ENCODE assay signal across 9 cellular contexts in the genomic region with DNA sequence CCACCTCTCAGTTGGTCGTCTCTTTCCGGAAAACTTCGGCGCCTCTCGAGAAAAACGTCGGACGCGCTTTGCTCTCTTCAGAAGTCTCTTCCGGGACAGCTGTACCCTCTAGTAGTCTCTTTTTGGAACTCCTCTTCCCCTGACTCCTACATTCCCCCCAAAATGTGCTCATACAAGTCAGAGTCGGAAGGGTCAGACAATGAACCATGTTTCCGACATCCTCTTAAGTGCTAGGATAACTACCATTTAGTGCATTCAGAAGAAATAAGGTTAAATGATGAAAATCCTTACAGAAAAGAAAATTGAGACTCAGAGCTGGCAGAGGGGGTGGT. TPM values are rescaled to one million over a fixed set of nuclear protein-coding genes. Genes with fewer than 3 reads are reported as not detected.
DNase-seq lines count a peak whose midpoint lies in the region; ATAC-seq and TF ChIP-seq lines count a peak whose summit lies in the region.
"Had no signal": no experiment of that assay in that cellular context is flagged by ENCODE, and none has a peak within 500 bp of the region (broad histone marks: within the 10 kb centered on the region; RNA-seq: fewer than 3 reads in every experiment).

No MANE protein-coding gene starts in this region.

- no peaks in the 10 kb centered on the region for H3K36me3 ChIP-seq in CD8-positive, alpha-beta memory T cell (ENCODE audit: insufficient read depth, low read length)
- H3K36me3 ChIP-seq in OCI-LY3 (replicated peaks; ENCODE audit: low read depth, low read length) (peaks cover 26% of the 10 kb centered on the region), endocrine pancreas (ENCODE audit: control insufficient read depth, insufficient read depth, low read length) (no peaks in the 10 kb centered on the region), neutrophil (no peaks in the 10 kb centered on the region)

- no peaks in the 10 kb centered on the region for H3K27me3 Mint-ChIP-seq in CD8-positive, alpha-beta memory T cell

- POLR2A ChIA-PET in CD8-positive, alpha-beta memory T cell (lab: Charles Lee) = interaction anchor here (1.0 kb wide), 1 partner anchor 718 kb away, joined by 3 read pairs; a partner anchor contains a TSS

- TF ChIP-seq CTCF in OCI-LY3 (IDR thresholded peaks at IDR 0.05; ENCODE audit: low read depth, low read length) (no peak), neutrophil (IDR thresholded peaks at IDR 0.05) (no peak)

- H3K36me3 Mint-ChIP-seq in CD8-positive, alpha-beta memory T cell = peaks cover 0 to 32% (median 10%) of the 10 kb centered on the region in 3 donors

- peak overlapping the region; percentile 79 for H2AFZ ChIP-seq in OCI-LY3 (ENCODE audit: low read depth, low read length)

- H3K27me3 ChIP-seq in CD8-positive, alpha-beta memory T cell (ENCODE audit: insufficient read depth, low read length, poor library complexity, severe bottlenecking) = no peaks in the 10 kb centered on the region
- no peaks in the 10 kb centered on the region for H3K27me3 ChIP-seq in OCI-LY3 (ENCODE audit: low read depth, low read length)
- H3K27me3 ChIP-seq in endocrine pancreas (ENCODE audit: control insufficient read depth, insufficient read depth, low read length) = no peaks in the 10 kb centered on the region
- H3K27me3 ChIP-seq in neutrophil = no peaks in the 10 kb centered on the region

- H3K4me2 ChIP-seq in OCI-LY3 (ENCODE audit: low read length) = peak overlapping the region; percentile 81

- no peak for ATAC-seq in HG03039 (IDR thresholded peaks at IDR 0.05; ENCODE audit: unreplicated experiment)

- H3K9me3 Mint-ChIP-seq in CD8-positive, alpha-beta memory T cell = no peaks in the 10 kb centered on the region

- H3K27ac Mint-ChIP-seq in CD8-positive, alpha-beta memory T cell = peak overlapping the region; percentile 81 to 97 (median 94)

- peaks cover 44% of the 10 kb centered on the region for H3K4me1 ChIP-seq in CD8-positive, alpha-beta memory T cell (ENCODE audit: insufficient read depth, low read length)
- H3K4me1 ChIP-seq in OCI-LY3 (ENCODE audit: low read length) (peaks cover 25% of the 10 kb centered on the region), endocrine pancreas (ENCODE audit: control insufficient read depth, insufficient read depth, low read length) (no peaks in the 10 kb centered on the region), neutrophil (ENCODE audit: control insufficient read depth in 1 of 2, insufficient read depth in 1 of 2, low read depth in 1 of 2, low read length in 1 of 2) (peaks cover 20 to 38% of the 10 kb centered on the region in 2 experiments)

- DNase-seq in CD8-positive, alpha-beta memory T cell = no peak
- DNase-seq in AG08396 (ENCODE audit: low spot score) = no peak
- DNase-seq in medulla oblongata (ENCODE audit: extremely low spot score) = no peak
- no peak for DNase-seq in nucleus accumbens (lab: John Stamatoyannopoulos, UW)

- H3K27ac ChIP-seq in CD8-positive, alpha-beta memory T cell (ENCODE audit: low read depth, low read length) = peak overlapping the region; percentile 81
- H3K27ac ChIP-seq in OCI-LY3 (ENCODE audit: low read length) (peak overlapping the region; percentile 41; the same call in 1 of the 2 replicates), neutrophil (peak overlapping the region; percentile 77)

- peak overlapping the region; percentile 96 for H3K4me3 ChIP-seq in CD8-positive, alpha-beta memory T cell (ENCODE audit: low read length)
- peak overlapping the region; percentile 79 for H3K4me3 ChIP-seq in OCI-LY3 (ENCODE audit: low read length)
- peak overlapping the region; percentile 75 for H3K4me3 ChIP-seq in endocrine pancreas (ENCODE audit: control insufficient read depth, insufficient read depth, low read length)
- peak overlapping the region; percentile 75 to 89 for H3K4me3 ChIP-seq in neutrophil (ENCODE audit: low read depth in 1 of 2, low read length in 1 of 2)

- H3K79me2 ChIP-seq in OCI-LY3 (ENCODE audit: low read length) = peaks cover 46% of the 10 kb centered on the region

- peaks cover 40 to 58% (median 55%) of the 10 kb centered on the region in 3 donors for H3K4me1 Mint-ChIP-seq in CD8-positive, alpha-beta memory T cell

- CTCF ChIA-PET in CD8-positive, alpha-beta memory T cell (lab: Charles Lee) = interaction anchor here (1.3 kb wide), 1 partner anchor 9 kb away, joined by 6 read pairs; no protein-coding TSS in a partner anchor

- peaks cover 26% of the 10 kb centered on the region for H4K20me1 ChIP-seq in OCI-LY3 (ENCODE audit: insufficient read depth, low read length)

- peak overlapping the region; percentile 93 to 98 (median 94) for H3K4me3 Mint-ChIP-seq in CD8-positive, alpha-beta memory T cell

- no peaks in the 10 kb centered on the region for H3K9me3 ChIP-seq in CD8-positive, alpha-beta memory T cell (ENCODE audit: low read length)
- H3K9me3 ChIP-seq in OCI-LY3 (ENCODE audit: insufficient read depth, low read length) (no peaks in the 10 kb centered on the region), endocrine pancreas (ENCODE audit: control insufficient read depth, low read length) (no peaks in the 10 kb centered on the region), neutrophil (no peaks in the 10 kb centered on the region)

- H3K9ac ChIP-seq in OCI-LY3 (ENCODE audit: low read length) (peak overlapping the region; percentile 72), endocrine pancreas (ENCODE audit: control insufficient read depth, insufficient read depth, low read length) (peak overlapping the region; percentile 24)

RNA-seq across cellular contexts. Expression of a gene that starts 0.5 kb away (rescaled TPM):
- 10 to 100 TPM; 16.6 to 17.4 TPM for total RNA-seq in CD8-positive, alpha-beta memory T cell
- polyA plus RNA-seq in CD8-positive, alpha-beta memory T cell = 14.1 TPM

RNA-seq across cellular contexts. Expression of a gene that starts 19.7 kb away (rescaled TPM):
- total RNA-seq in CD8-positive, alpha-beta memory T cell = not detected
- 0.05 TPM for polyA plus RNA-seq in CD8-positive, alpha-beta memory T cell

RNA-seq across cellular contexts. Expression of a gene that starts 38.5 kb away (rescaled TPM):
- under 1 TPM in 1 of 2 experiments, not detected in 1; 0.11 TPM for total RNA-seq in CD8-positive, alpha-beta memory T cell
- not detected for polyA plus RNA-seq in CD8-positive, alpha-beta memory T cell
- total RNA-seq: activated CD8-positive, alpha-beta memory T cell treated with anti-CD3 and anti-CD28 coated beads for 36 hours had no signal
